9 cellular contexts compared by ENCODE assay signal in genomic region chr3:159882784-159883779, GRCh38. TPM values are rescaled to one million over a fixed set of nuclear protein-coding genes. Genes with fewer than 3 reads are reported as not detected.
DNase-seq lines count a peak whose midpoint lies in the region; FAIRE-seq and TF ChIP-seq lines count a peak whose summit lies in the region.
"Had no signal": no experiment of that assay in that cellular context is flagged by ENCODE, and none has a peak within 500 bp of the region (broad histone marks: within the 10 kb centered on the region; RNA-seq: fewer than 3 reads in every experiment).

No MANE protein-coding gene starts in this region.

- peak overlapping the region; percentile 72 for H3K27ac Mint-ChIP-seq in mesothelial cell of epicardium
- no peak overlapping the region for H3K27ac Mint-ChIP-seq in activated naive CD4-positive, alpha-beta T cell treated with anti-CD3 and anti-CD28 coated beads, Interleukin-2, amount 10 ng/mL, durations not matched to agents 7 days and 5 days
- H3K27ac Mint-ChIP-seq: activated CD4-positive, alpha-beta T cell treated with anti-CD3 and anti-CD28 coated beads for 36 hours had no signal

- H3K4me1 Mint-ChIP-seq in mesothelial cell of epicardium = peaks cover 28% of the 10 kb centered on the region
- H3K4me1 Mint-ChIP-seq in activated naive CD4-positive, alpha-beta T cell treated with anti-CD3 and anti-CD28 coated beads, Interleukin-2, amount 10 ng/mL, durations not matched to agents 7 days and 5 days = no peaks in the 10 kb centered on the region
- H3K4me1 Mint-ChIP-seq: activated CD4-positive, alpha-beta T cell treated with anti-CD3 and anti-CD28 coated beads for 36 hours had no signal

- H3K4me3 Mint-ChIP-seq in mesothelial cell of epicardium = no peak overlapping the region
- H3K4me3 Mint-ChIP-seq in activated naive CD4-positive, alpha-beta T cell treated with anti-CD3 and anti-CD28 coated beads, Interleukin-2, amount 10 ng/mL, durations not matched to agents 7 days and 5 days = no peak overlapping the region
- H3K4me3 Mint-ChIP-seq: activated CD4-positive, alpha-beta T cell treated with anti-CD3 and anti-CD28 coated beads for 36 hours had no signal

- H3K4me3 ChIP-seq in AG04450 (ENCODE audit: low read depth, low read length) = no peak overlapping the region
- H3K4me3 ChIP-seq in bronchial epithelial cell (ENCODE audit: low read depth, low read length) = no peak overlapping the region
- no peak overlapping the region for H3K4me3 ChIP-seq in effector memory CD4-positive, alpha-beta T cell (ENCODE audit: insufficient read depth, low read depth, low read length, poor library complexity, severe bottlenecking)

- TF ChIP-seq CTCF in AG04450 (IDR thresholded peaks at IDR 0.05; ENCODE audit: low read depth, low read length) (peak; percentile 19; the same call in 1 of the 2 replicates), bronchial epithelial cell (IDR thresholded peaks at IDR 0.05; ENCODE audit: insufficient read depth, low read length, severe bottlenecking) (no peak), mesothelial cell of epicardium (IDR thresholded peaks at IDR 0.05; ENCODE audit: unreplicated experiment) (no peak)

- no peaks in the 10 kb centered on the region for H3K9me3 Mint-ChIP-seq in mesothelial cell of epicardium
- no peaks in the 10 kb centered on the region for H3K9me3 Mint-ChIP-seq in activated naive CD4-positive, alpha-beta T cell treated with anti-CD3 and anti-CD28 coated beads, Interleukin-2, amount 10 ng/mL, durations not matched to agents 7 days and 5 days

- H3K36me3 ChIP-seq in bronchial epithelial cell (ENCODE audit: control insufficient read depth, insufficient read depth, low read length) = no peaks in the 10 kb centered on the region
- no peaks in the 10 kb centered on the region for H3K36me3 ChIP-seq in effector memory CD4-positive, alpha-beta T cell (ENCODE audit: control insufficient read depth, insufficient read depth, low read length)

- FAIRE-seq in bronchial epithelial cell (lab: Jason Lieb, UNC) (no peak), GM19239 (lab: Jason Lieb, UNC) (no peak)

- H3K4me1 ChIP-seq in effector memory CD4-positive, alpha-beta T cell (ENCODE audit: control insufficient read depth, insufficient read depth, low read length, poor library complexity, severe bottlenecking) = no peaks in the 10 kb centered on the region

- DNase-seq in AG04450 (ENCODE audit: low read depth, low spot score) (peak; percentile 84), NCI-H1417 (lab: John Stamatoyannopoulos, UW) (peak; percentile 76 to 93 (median 85)), bronchial epithelial cell (ENCODE audit: low read depth) (peak; percentile 84), mesothelial cell of epicardium (ENCODE audit: low spot score in 2 of 2, unreplicated experiment in 2 of 2) (no peak), GM19239 (ENCODE audit: insufficient read length, low spot score) (no peak), NCI-H2029 treated with DMSO at 0.1 percent for 48 hours (lab: John Stamatoyannopoulos, UW) (no peak)
- no peak for DNase-seq in effector memory CD4-positive, alpha-beta T cell
- no peak for DNase-seq in activated naive CD4-positive, alpha-beta T cell treated with anti-CD3 and anti-CD28 coated beads, Interleukin-2, amount 10 ng/mL, durations not matched to agents 7 days and 5 days
- DNase-seq: activated CD4-positive, alpha-beta T cell treated with anti-CD3 and anti-CD28 coated beads for 36 hours had no signal

- CTCF ChIA-PET in AG04450 (lab: Charles Lee) = interaction anchor here (1.0 to 20.9 kb wide), 27 partner anchors 9 to 623 kb away, joined by 3 to 685 read pairs (median 7); partner anchors contain the start of gene IL12A
- CTCF ChIA-PET in activated naive CD4-positive, alpha-beta T cell treated with anti-CD3 and anti-CD28 coated beads, Interleukin-2, amount 10 ng/mL, durations not matched to agents 7 days and 5 days (lab: Charles Lee) = interaction anchor here (0.6 to 6.5 kb wide), 6 partner anchors 9 to 280 kb away, joined by 3 to 106 read pairs (median 4); partner anchors contain the start of gene IL12A

- no peaks in the 10 kb centered on the region for H3K9me3 ChIP-seq in AG04450 (ENCODE audit: control insufficient read depth, insufficient read depth, low read length)
- no peaks in the 10 kb centered on the region for H3K9me3 ChIP-seq in effector memory CD4-positive, alpha-beta T cell (ENCODE audit: control insufficient read depth, low read length)

- H3K27me3 ChIP-seq in AG04450 (ENCODE audit: control insufficient read depth, insufficient read depth, low read length) (no peaks in the 10 kb centered on the region), bronchial epithelial cell (ENCODE audit: control insufficient read depth, insufficient read depth, low read length) (no peaks in the 10 kb centered on the region)
- no peaks in the 10 kb centered on the region for H3K27me3 ChIP-seq in effector memory CD4-positive, alpha-beta T cell (replicated peaks; ENCODE audit: control insufficient read depth, insufficient read depth, low read length, poor library complexity, severe bottlenecking)

- H3K36me3 Mint-ChIP-seq in mesothelial cell of epicardium = peaks cover 10% of the 10 kb centered on the region
- no peaks in the 10 kb centered on the region for H3K36me3 Mint-ChIP-seq in activated naive CD4-positive, alpha-beta T cell treated with anti-CD3 and anti-CD28 coated beads, Interleukin-2, amount 10 ng/mL, durations not matched to agents 7 days and 5 days

- POLR2A ChIA-PET in AG04450 (lab: Yijun Ruan, JAX) = interaction anchor here (0.6 to 1.4 kb wide), 11 partner anchors 9 to 524 kb away, joined by 3 to 11 read pairs (median 3); no protein-coding TSS in a partner anchor

- H3K27me3 Mint-ChIP-seq in mesothelial cell of epicardium (ENCODE audit: low read depth) = no peaks in the 10 kb centered on the region
- H3K27me3 Mint-ChIP-seq in activated naive CD4-positive, alpha-beta T cell treated with anti-CD3 and anti-CD28 coated beads, Interleukin-2, amount 10 ng/mL, durations not matched to agents 7 days and 5 days = peaks cover 7% of the 10 kb centered on the region
- H3K27me3 Mint-ChIP-seq: activated CD4-positive, alpha-beta T cell treated with anti-CD3 and anti-CD28 coated beads for 36 hours had no signal

- H3K27ac ChIP-seq in AG04450 (ENCODE audit: low read depth, low read length) = peak overlapping the region; percentile 74
- no peak overlapping the region for H3K27ac ChIP-seq in effector memory CD4-positive, alpha-beta T cell (ENCODE audit: insufficient read depth, low read length, poor library complexity, severe bottlenecking)

RNA-seq across cellular contexts. Expression of gene SCHIP1, which starts 43.4 kb away (rescaled TPM):
- 3.5 and 4.9 TPM in 2 replicates for polyA plus RNA-seq in AG04450 (2011; rRNA removed)
- 6.3 and 6.5 TPM in 2 replicates for polyA minus RNA-seq in AG04450 (2011; rRNA and poly(A)+ RNA removed)
- 0.64 and 1.3 TPM in 2 replicates for total RNA-seq in bronchial epithelial cell
- 9.2 to 10.6 TPM (median 9.8 TPM) in 3 replicates for total RNA-seq in mesothelial cell of epicardium
- total RNA-seq: activated CD4-positive, alpha-beta T cell treated with anti-CD3 and anti-CD28 coated beads for 36 hours had no signal

Comparison
In these comparisons a context has a peak if more than half of its experiments do, and no peak if none do; other contexts are left out.
1. DNase-seq: peak in AG04450 (single experiment), NCI-H1417 (3 of 3) and bronchial epithelial cell (single experiment); none in mesothelial cell of epicardium (0 of 2), effector memory CD4-positive, alpha-beta T cell (0 of 3), GM19239 (single experiment), activated naive CD4-positive, alpha-beta T cell treated with anti-CD3 and anti-CD28 coated beads, Interleukin-2, amount 10 ng/mL, durations not matched to agents 7 days and 5 days (single experiment) and NCI-H2029 treated with DMSO at 0.1 percent for 48 hours (single experiment).